ENCODE assay signal across 9 cellular contexts in genomic region chr1:241357366-241358305, GRCh38. TPM values are rescaled to one million over a fixed set of nuclear protein-coding genes. Genes with fewer than 3 reads are reported as not detected.
DNase-seq lines count a peak whose midpoint lies in the region; ATAC-seq and TF ChIP-seq lines count a peak whose summit lies in the region.
"Had no signal": no experiment of that assay in that cellular context is flagged by ENCODE, and none has a peak within 500 bp of the region (broad histone marks: within the 10 kb centered on the region; RNA-seq: fewer than 3 reads in every experiment).

No MANE protein-coding gene starts in this region.

- H3K27ac Mint-ChIP-seq in activated T-cell treated with anti-CD3 and anti-CD28 coated beads, Interleukin-2, amount 50 U/mL, for 72 hours, result no peak overlapping the region
- H3K27ac Mint-ChIP-seq in activated naive CD8-positive, alpha-beta T cell treated with anti-CD3 and anti-CD28 coated beads, Interleukin-2, amount 50 U/mL, for 24 hours, result no peak overlapping the region
- H3K27ac Mint-ChIP-seq in immature natural killer cell, result no peak overlapping the region

- peaks cover 56% of the 10 kb centered on the region for H3K27me3 Mint-ChIP-seq in activated T-cell treated with anti-CD3 and anti-CD28 coated beads, Interleukin-2, amount 50 U/mL, for 72 hours (ENCODE audit: low read depth)
- peaks cover 43% of the 10 kb centered on the region for H3K27me3 Mint-ChIP-seq in activated naive CD8-positive, alpha-beta T cell treated with anti-CD3 and anti-CD28 coated beads, Interleukin-2, amount 50 U/mL, for 24 hours
- H3K27me3 Mint-ChIP-seq in immature natural killer cell (ENCODE audit: low read depth in 3 of 3), result peaks cover 12 to 18% (median 13%) of the 10 kb centered on the region in 3 donors

- peaks cover 0 to 14% (median 7%) of the 10 kb centered on the region in 4 donors for H3K4me1 ChIP-seq in tibial artery

- intact Hi-C loops in tibial artery (cut with DNase I; ENCODE audit: low total_unique reads), result no loop called here

- H3K27me3 ChIP-seq in tibial artery, result peaks cover 0 to 21% of the 10 kb centered on the region in 2 donors

- H3K9me3 ChIP-seq in tibial artery, result no peaks in the 10 kb centered on the region

- H3K36me3 Mint-ChIP-seq in activated T-cell treated with anti-CD3 and anti-CD28 coated beads, Interleukin-2, amount 50 U/mL, for 72 hours (ENCODE audit: insufficient read depth in 2 of 2), result peaks cover 0 to 3% of the 10 kb centered on the region in 2 donors
- no peaks in the 10 kb centered on the region for H3K36me3 Mint-ChIP-seq in activated naive CD8-positive, alpha-beta T cell treated with anti-CD3 and anti-CD28 coated beads, Interleukin-2, amount 50 U/mL, for 24 hours (ENCODE audit: low read depth)
- H3K36me3 Mint-ChIP-seq in immature natural killer cell, result no peaks in the 10 kb centered on the region

- no peaks in the 10 kb centered on the region for H3K9me3 Mint-ChIP-seq in activated T-cell treated with anti-CD3 and anti-CD28 coated beads, Interleukin-2, amount 50 U/mL, for 72 hours
- no peaks in the 10 kb centered on the region for H3K9me3 Mint-ChIP-seq in activated naive CD8-positive, alpha-beta T cell treated with anti-CD3 and anti-CD28 coated beads, Interleukin-2, amount 50 U/mL, for 24 hours
- H3K9me3 Mint-ChIP-seq in immature natural killer cell, result peaks cover 0 to 11% (median 2%) of the 10 kb centered on the region in 6 donors

- H3K4me3 Mint-ChIP-seq in activated T-cell treated with anti-CD3 and anti-CD28 coated beads, Interleukin-2, amount 50 U/mL, for 72 hours, result peak overlapping the region; percentile 49 to 63
- peak overlapping the region; percentile 21 for H3K4me3 Mint-ChIP-seq in activated naive CD8-positive, alpha-beta T cell treated with anti-CD3 and anti-CD28 coated beads, Interleukin-2, amount 50 U/mL, for 24 hours
- peak overlapping the region in 4 of 5 donors; percentile 28 to 54 (median 42) for H3K4me3 Mint-ChIP-seq in immature natural killer cell

- in situ Hi-C loops in GM13976 (cut with MboI; ENCODE audit: low sequenced_read_pairs, unreplicated experiment), result no loop called here

- DNase-seq in activated T-cell treated with anti-CD3 and anti-CD28 coated beads, Interleukin-2, amount 50 U/mL, for 72 hours, result no peak
- DNase-seq in activated T-cell treated with anti-CD3 and anti-CD28 coated beads, Interleukin-2, amount 50 U/mL, for 1 hour, result no peak
- DNase-seq in activated naive CD8-positive, alpha-beta T cell treated with anti-CD3 and anti-CD28 coated beads, Interleukin-2, amount 50 U/mL, for 24 hours, result no peak
- DNase-seq in immature natural killer cell (no peak), tibial artery (no peak), GM13976 (ENCODE audit: low spot score) (no peak)
- DNase-seq in stimulated activated CD4-positive, alpha-beta T cell treated with anti-CD3 and anti-CD28 coated beads, Interleukin-1b, Interleukin-23, amount 100 ng/mL, for 48 hours, result no peak

- ATAC-seq in activated T-cell treated with anti-CD3 and anti-CD28 coated beads, Interleukin-2, amount 50 U/mL, for 72 hours (replicated peaks in 1 of 2), result no peak
- no peak for ATAC-seq in activated naive CD8-positive, alpha-beta T cell treated with anti-CD3 and anti-CD28 coated beads, Interleukin-2, amount 50 U/mL, for 24 hours
- ATAC-seq in HG03108 (IDR thresholded peaks at IDR 0.05; ENCODE audit: unreplicated experiment), result no peak

- TF ChIP-seq CTCF in tibial artery (IDR thresholded peaks at IDR 0.05) (no peak), GM13976 (IDR thresholded peaks at IDR 0.05; ENCODE audit: borderline replicate concordance, control extremely low read depth, extremely low read depth, insufficient read depth, missing control alignments) (no peak)

- peaks cover 5% of the 10 kb centered on the region for H3K4me1 Mint-ChIP-seq in activated T-cell treated with anti-CD3 and anti-CD28 coated beads, Interleukin-2, amount 50 U/mL, for 72 hours (ENCODE audit: low read depth)
- peaks cover 5% of the 10 kb centered on the region for H3K4me1 Mint-ChIP-seq in activated naive CD8-positive, alpha-beta T cell treated with anti-CD3 and anti-CD28 coated beads, Interleukin-2, amount 50 U/mL, for 24 hours
- H3K4me1 Mint-ChIP-seq in immature natural killer cell, result peaks cover 1 to 4% of the 10 kb centered on the region in 2 donors

- no peaks in the 10 kb centered on the region for H3K36me3 ChIP-seq in tibial artery

- H3K4me3 ChIP-seq in tibial artery, result peak overlapping the region; percentile 44 to 54

- H3K27ac ChIP-seq in tibial artery, result no peak overlapping the region

RNA-seq across cellular contexts. Expression of gene RGS7, which starts 0.6 kb away (rescaled TPM):
- not detected for total RNA-seq in activated T-cell treated with anti-CD3 and anti-CD28 coated beads, Interleukin-2, amount 50 U/mL, for 72 hours
- polyA plus RNA-seq in immature natural killer cell, result not detected
- total RNA-seq: subcutaneous adipose tissue had no signal
